Comparison of ENCODE assay signal across 10 cellular contexts in genomic region chr3:133944641-133945441, GRCh38. TPM values are rescaled to one million over a fixed set of nuclear protein-coding genes. Genes with fewer than 3 reads are reported as not detected.
DNase-seq lines count a peak whose midpoint lies in the region; ATAC-seq, FAIRE-seq and TF ChIP-seq lines count a peak whose summit lies in the region.
"Had no signal": no experiment of that assay in that cellular context is flagged by ENCODE, and none has a peak within 500 bp of the region (broad histone marks: within the 10 kb centered on the region; RNA-seq: fewer than 3 reads in every experiment).

No MANE protein-coding gene starts in this region.

- H3K4me1 ChIP-seq in body of pancreas (peaks cover 18% of the 10 kb centered on the region), keratinocyte (ENCODE audit: control insufficient read depth, extremely low read depth, insufficient read depth, low read length) (peaks cover 30% of the 10 kb centered on the region)

- H3K36me3 Mint-ChIP-seq in effector memory CD8-positive, alpha-beta T cell (ENCODE audit: insufficient read depth), result peaks cover 3% of the 10 kb centered on the region

- H3K4me3 Mint-ChIP-seq in effector memory CD8-positive, alpha-beta T cell, result no peak overlapping the region

- no peak overlapping the region for H3K4me3 ChIP-seq in body of pancreas
- peak overlapping the region in 1 of 3 experiments; percentile 9 for H3K4me3 ChIP-seq in keratinocyte (ENCODE audit: control insufficient read depth in 2 of 3, extremely low read depth in 1 of 3, insufficient read depth in 2 of 3, low read depth in 1 of 3, low read length in 3 of 3)

- dilution Hi-C loops in keratinocyte (cut with MboI; ENCODE audit: extremely low pct_ligation_motif_present, low sequenced_read_pairs), result no loop called here

- peaks cover 3 to 8% of the 10 kb centered on the region in 2 donors for H3K4me1 Mint-ChIP-seq in effector memory CD8-positive, alpha-beta T cell (ENCODE audit: low read depth in 2 of 2)

- 76 to 87% methylated on average over 12 to 13 of the region's 13 CpGs for WGBS in body of pancreas, 2 donors

- DNase-seq in activated effector memory CD4-positive, alpha-beta T cell treated with anti-CD3 and anti-CD28 coated beads, Interleukin-2, amount 50 U/mL, for 16 hours, result peak; percentile 44
- DNase-seq in activated effector memory CD4-positive, alpha-beta T cell treated with Interleukin-2 at 50 U/mL for 16 hours, result no peak
- DNase-seq in body of pancreas (peak in 1 of 4 donors; percentile 17), keratinocyte (ENCODE audit: low read depth, low spot score) (peak; percentile 76), urothelium cell line (ENCODE audit: low spot score) (peak; percentile 72), NCI-H774 (lab: John Stamatoyannopoulos, UW) (no peak)
- no peak for DNase-seq in effector memory CD8-positive, alpha-beta T cell
- DNase-seq: AML-193 had no signal

- TF ChIP-seq CTCF in body of pancreas (IDR thresholded peaks at IDR 0.05) (no peak), keratinocyte (optimal IDR thresholded peaks at IDR 0.05 in 1 of 3, IDR thresholded peaks at IDR 0.05 in 1 of 3, conservative IDR thresholded peaks at IDR 0.05 in 1 of 3; ENCODE audit: extremely low read depth in 1 of 3, insufficient read depth in 2 of 3, low read length in 3 of 3) (no peak)

- H3K9me3 Mint-ChIP-seq in effector memory CD8-positive, alpha-beta T cell, result no peaks in the 10 kb centered on the region

- H3K79me2 ChIP-seq in keratinocyte (ENCODE audit: control insufficient read depth, insufficient read depth, low read length), result no peaks in the 10 kb centered on the region

- intact Hi-C loops in body of pancreas (cut with DNase I), result no loop called here

- no peak overlapping the region for H3K27ac Mint-ChIP-seq in effector memory CD8-positive, alpha-beta T cell

- H3K4me2 ChIP-seq in keratinocyte (ENCODE audit: control insufficient read depth, extremely low read depth, insufficient read depth, low read depth, low read length), result peak overlapping the region; percentile 60

- TF ChIP-seq POLR2A in body of pancreas (IDR thresholded peaks at IDR 0.05), result no peak

- H3K27ac ChIP-seq in body of pancreas (peak overlapping the region in 2 of 4 donors; percentile 34 to 45), keratinocyte (ENCODE audit: control insufficient read depth, insufficient read depth, low read length) (no peak overlapping the region)

- FAIRE-seq in keratinocyte (lab: Jason Lieb, UNC) (peak; percentile 94), urothelium cell line (lab: Jason Lieb, UNC) (peak; percentile 79)
- FAIRE-seq: colon had no signal

- H3K9me1 ChIP-seq in keratinocyte (ENCODE audit: control insufficient read depth, extremely low read depth, insufficient read depth, low read length), result no peaks in the 10 kb centered on the region

- H3K9me3 ChIP-seq in body of pancreas, result no peaks in the 10 kb centered on the region
- H3K9me3 ChIP-seq in keratinocyte (ENCODE audit: control insufficient read depth, low read depth, low read length), result no peaks in the 10 kb centered on the region

- H3K36me3 ChIP-seq in body of pancreas (replicated peaks in 1 of 2; ENCODE audit: insufficient read depth in 1 of 2, low read depth in 2 of 2) (no peaks in the 10 kb centered on the region), keratinocyte (ENCODE audit: control insufficient read depth in 2 of 2, extremely low read depth in 1 of 2, insufficient read depth in 2 of 2, low read length in 2 of 2) (no peaks in the 10 kb centered on the region)

- peaks cover 14% of the 10 kb centered on the region for H4K20me1 ChIP-seq in keratinocyte (ENCODE audit: control insufficient read depth, extremely low read depth, insufficient read depth, low read length)

- H2AFZ ChIP-seq in keratinocyte (ENCODE audit: control insufficient read depth, low read length), result peak overlapping the region; percentile 12

- H3K27me3 Mint-ChIP-seq in effector memory CD8-positive, alpha-beta T cell, result peaks cover 20 to 46% of the 10 kb centered on the region in 2 donors

- H3K27me3 ChIP-seq in body of pancreas (no peaks in the 10 kb centered on the region), keratinocyte (ENCODE audit: control insufficient read depth, extremely low read depth, insufficient read depth, low read length) (peaks cover 74% of the 10 kb centered on the region)

- ATAC-seq in body of pancreas (peak; percentile 16), HG02759 (IDR thresholded peaks at IDR 0.05; ENCODE audit: unreplicated experiment) (no peak)
- no peak for ATAC-seq in effector memory CD8-positive, alpha-beta T cell (replicated peaks)

- no peak overlapping the region for H3K9ac ChIP-seq in keratinocyte (ENCODE audit: control insufficient read depth, extremely low read depth, insufficient read depth, low read length)

RNA-seq across cellular contexts. Expression of gene RAB6B, which starts 49.2 kb away (rescaled TPM):
- total RNA-seq in body of pancreas, result 1 to 10 TPM; 2.6 to 3.0 TPM
- 2.2 to 5.5 TPM (median 2.9 TPM) in 3 replicates for polyA plus RNA-seq in keratinocyte
- polyA plus RNA-seq in keratinocyte (2011; ENCODE audit: low read depth), result 2.1 TPM
- 5.9 and 6.5 TPM in 2 replicates for polyA plus RNA-seq in keratinocyte (2011; cell fraction: cytosol; rRNA removed)
- 6.3 and 7.9 TPM in 2 replicates for polyA plus RNA-seq in keratinocyte (2011; cell fraction: nucleus; rRNA removed)
- polyA plus RNA-seq in keratinocyte (2012; ENCODE audit: low replicate concordance), result 1.6 and 4.3 TPM in 2 replicates
- polyA minus RNA-seq in keratinocyte, result 2.0 to 9.2 TPM (median 6.3 TPM) in 3 replicates
- 2.7 TPM for polyA minus RNA-seq in keratinocyte (2011; cell fraction: cytosol; rRNA and poly(A)+ RNA removed)
- 3.4 and 4.8 TPM in 2 replicates for polyA minus RNA-seq in keratinocyte (2011; cell fraction: nucleus; rRNA and poly(A)+ RNA removed)

Comparison
In these comparisons a context has a peak if more than half of its experiments do, and no peak if none do; other contexts are left out.
1. DNase-seq: peak in activated effector memory CD4-positive, alpha-beta T cell treated with anti-CD3 and anti-CD28 coated beads, Interleukin-2, amount 50 U/mL, for 16 hours (single experiment), keratinocyte (single experiment) and urothelium cell line (single experiment); none in activated effector memory CD4-positive, alpha-beta T cell treated with Interleukin-2 at 50 U/mL for 16 hours (single experiment), NCI-H774 (single experiment) and effector memory CD8-positive, alpha-beta T cell (0 of 3).